8 cellular contexts compared by ENCODE assay signal in genomic region chr4:1899149-1900086, GRCh38. TPM values are rescaled to one million over a fixed set of nuclear protein-coding genes. Genes with fewer than 3 reads are reported as not detected.
A peak's percentile ranks its signal among the peaks of the same experiment; 100 is the strongest.
DNase-seq lines count a peak whose midpoint lies in the region; ATAC-seq, FAIRE-seq and TF ChIP-seq lines count a peak whose summit lies in the region.

No MANE protein-coding gene starts in this region.

- H3K4me3 ChIP-seq in A549 (no peak overlapping the region), choroid plexus epithelial cell (ENCODE audit: low read depth, low read length) (no peak overlapping the region), HepG2 (replicated peaks in 1 of 3; ENCODE audit: insufficient read depth in 1 of 3, low read depth in 2 of 3, low read length in 3 of 3) (no peak overlapping the region)

- in situ Hi-C loops in HepG2 (cut with HindIII; ENCODE audit: extremely low pct_ligation_motif_present, low pct_unique_long_range_greater_than_20kb) = loop anchor here (5.0 kb wide), 1 partner anchor 37 kb away; no protein-coding TSS in a partner anchor

- H3K4me1 ChIP-seq in A549 (peaks cover 8% of the 10 kb centered on the region; the same call in 2 of the 3 replicates), HepG2 (ENCODE audit: insufficient read depth, low read length) (peaks cover 53% of the 10 kb centered on the region)

- no peaks in the 10 kb centered on the region for H3K27me3 ChIP-seq in HepG2 (ENCODE audit: control insufficient read depth in 1 of 2, insufficient read depth in 2 of 2, low read length in 2 of 2)

- ATAC-seq in A549 (peak; percentile 97), GM18505 (IDR thresholded peaks at IDR 0.05; ENCODE audit: unreplicated experiment) (peak; percentile 91), HG03175 (IDR thresholded peaks at IDR 0.05; ENCODE audit: unreplicated experiment) (peak; percentile 84), HepG2 (peak; percentile 93)

- CTCF ChIA-PET in A549 (lab: Yijun Ruan, JAX) = interaction anchor here (0.6 to 10.1 kb wide), 40 partner anchors 9 to 550 kb away, joined by 3 to 65 read pairs (median 5); partner anchors contain the start of gene NSD2
- CTCF ChIA-PET in HepG2 (lab: Yijun Ruan, JAX; ENCODE audit: low intra/inter-chr PET ratio, low total read pairs) = interaction anchor here (1.1 to 2.1 kb wide), 6 partner anchors 31 to 153 kb away, joined by 3 to 12 read pairs (median 4); partner anchors contain the start of gene LETM1

- POLR2A ChIA-PET in A549 (lab: Yijun Ruan, JAX) (interaction anchor here (0.6 kb wide), 1 partner anchor 23 kb away, joined by 3 read pairs; no protein-coding TSS in a partner anchor), HepG2 (lab: Yijun Ruan, JAX) (interaction anchor here (1.0 kb wide), 1 partner anchor 43 kb away, joined by 4 read pairs; no protein-coding TSS in a partner anchor)

- H3K36me3 ChIP-seq in HepG2 (replicated peaks in 1 of 2; ENCODE audit: control insufficient read depth in 1 of 2, insufficient read depth in 2 of 2, low read length in 2 of 2) = peaks cover 13 to 50% of the 10 kb centered on the region in 2 experiments

- TF ChIP-seq EP300 in A549 (IDR thresholded peaks at IDR 0.05) (no peak), HepG2 (IDR thresholded peaks at IDR 0.05; ENCODE audit: low read depth in 2 of 2, low read length in 2 of 2) (no peak), HepG2 (CRISPR knock-in tag; IDR thresholded peaks at IDR 0.05; ENCODE audit: borderline replicate concordance) (no peak)

- TF ChIP-seq CTCF in A549 (IDR thresholded peaks at IDR 0.05) (peak; percentile 69), choroid plexus epithelial cell (conservative IDR thresholded peaks at IDR 0.05; ENCODE audit: low read depth, low read length) (peak; percentile 85), HepG2 (CRISPR knock-in tag; IDR thresholded peaks at IDR 0.05) (peak; percentile 93)

- peak overlapping the region; percentile 54 for H3K4me2 ChIP-seq in A549
- H3K4me2 ChIP-seq in HepG2 (ENCODE audit: low read depth, low read length) = no peak overlapping the region

- H3K9ac ChIP-seq in HepG2 (ENCODE audit: insufficient read depth, low read depth, low read length) = no peak overlapping the region

- peaks cover 84% of the 10 kb centered on the region for H3K79me2 ChIP-seq in HepG2 (ENCODE audit: insufficient read depth, low read length)

- H4K20me1 ChIP-seq in HepG2 (ENCODE audit: insufficient read depth, low read length) = peaks cover 19% of the 10 kb centered on the region

- no peaks in the 10 kb centered on the region for H3K9me3 ChIP-seq in A549
- no peaks in the 10 kb centered on the region for H3K9me3 ChIP-seq in HepG2 (ENCODE audit: low read length)

- no peak for TF ChIP-seq POLR2A in A549 (IDR thresholded peaks at IDR 0.05; ENCODE audit: low read length)
- no peak for TF ChIP-seq POLR2A in GM18505 (IDR thresholded peaks at IDR 0.05; ENCODE audit: borderline replicate concordance, extremely low read depth, insufficient read depth, insufficient read length)
- TF ChIP-seq POLR2A in HepG2 (IDR thresholded peaks at IDR 0.05; ENCODE audit: insufficient read depth in 1 of 2, low read depth in 2 of 2, low read length in 2 of 2) = no peak

- no peak overlapping the region for H2AFZ ChIP-seq in HepG2 (ENCODE audit: low read length)

- H3K27ac ChIP-seq in A549 (no peak overlapping the region), HepG2 (ENCODE audit: extremely low read length, insufficient read depth, low read length) (no peak overlapping the region)

- no TSS peak for BruUV-seq in HepG2 (replicated peaks; lab: Mats Ljungman, UMichigan)

- TF ChIP-seq RAD21 in A549 (conservative IDR thresholded peaks at IDR 0.05 in 1 of 2, IDR thresholded peaks at IDR 0.05 in 1 of 2) (peak; percentile 70), HepG2 (CRISPR knock-in tag; IDR thresholded peaks at IDR 0.05) (peak; percentile 92)

- FAIRE-seq in A549 (lab: Jason Lieb, UNC) = no peak
- peak; percentile 44 for FAIRE-seq in HepG2 (lab: Jason Lieb, UNC)

- WGBS in A549 (ENCODE audit: missing lambda C conversion rate) = 23% methylated on average over 14 of the region's 15 CpGs
- WGBS in HepG2 (ENCODE audit: low lambda C conversion rate) = 33% methylated on average over 12 of the region's 15 CpGs

- intact Hi-C loops in HepG2 (cut with micrococcal nuclease; ENCODE audit: unreplicated experiment) = loop anchor here (1.0 to 5.0 kb wide), 3 partner anchors 43 to 153 kb away; partner anchors contain the start of gene LETM1

- DNase-seq in A549 (ENCODE audit: low read depth in 1 of 2, low spot score in 1 of 2) = peak; percentile 76 to 84
- DNase-seq in NCI-H446 treated with DMSO at 0.1 percent for 48 hours (lab: John Stamatoyannopoulos, UW) = peak; percentile 3
- peak; percentile 70 for DNase-seq in activated CD4-positive, alpha-beta T cell treated with anti-CD3 and anti-CD28 coated beads for 4 hours
- DNase-seq in choroid plexus epithelial cell (ENCODE audit: low read depth) = peak; percentile 87
- DNase-seq in HepG2 (ENCODE audit: low spot score) = peak; percentile 70
- peak; percentile 53 to 67 for DNase-seq in stimulated activated CD4-positive, alpha-beta T cell treated with anti-CD3 and anti-CD28 coated beads, Interleukin-4, amount 100 ng/mL, for 48 hours (ENCODE audit: low read depth in 2 of 2)

TF ChIP-seq in A549, 52 proteins besides CTCF, POLR2A, EP300 and RAD21 (continues in another document):
- TF ChIP-seq HDAC2 (IDR thresholded peaks at IDR 0.05) (no peak), EHF (CRISPR knock-in tag; IDR thresholded peaks at IDR 0.05) (no peak)

TF ChIP-seq in HepG2, 621 proteins besides CTCF, POLR2A, EP300 and RAD21 (continues in another document):
- TF ChIP-seq ZNF441 (CRISPR knock-in tag; IDR thresholded peaks at IDR 0.05; ENCODE audit: borderline replicate concordance) = 0 out of 2 replicates have a peak, but pooled peaks have one; percentile 20

RNA-seq across cellular contexts. Expression of gene NSD2, which starts 28.2 kb away (rescaled TPM):
- polyA plus RNA-seq in A549 (2011; rRNA removed) (49.3 and 52.6 TPM in 2 replicates), A549 (2017; fragmentation: RNase III; extraction: RNeasy Plus Mini Kit Qiagen cat#74134 plus additional on column Dnase treatment) (43.8 to 47.7 TPM (median 44.5 TPM) in 3 replicates), HepG2 (2011; rRNA removed) (19.4 and 22.0 TPM in 2 replicates)
- 33.5 and 40.4 TPM in 2 replicates for polyA plus RNA-seq in A549 (2012; cell fraction: cytosol; rRNA removed)
- 80.4 and 85.8 TPM in 2 replicates for polyA plus RNA-seq in A549 (2012; cell fraction: nucleus; rRNA removed)
- 74.4 and 88.7 TPM in 2 replicates for polyA minus RNA-seq in A549 (2011; rRNA and poly(A)+ RNA removed)
- total RNA-seq in HepG2 (2016; rRNA removed; fragmentation: Illumina TruSeq; extraction: Trizol) = 62.0 and 65.9 TPM in 2 replicates
- 184 and 195 TPM in 2 replicates for total RNA-seq in HepG2 (2016; cell fraction: cytosol; rRNA removed; fragmentation: Illumina TruSeq; extraction: Trizol; ENCODE audit: low read depth)
- total RNA-seq in HepG2 (2016; cell fraction: insoluble cytoplasmic fraction; rRNA removed; fragmentation: Illumina TruSeq; extraction: Trizol) = 53.2 and 63.6 TPM in 2 replicates
- total RNA-seq in HepG2 (2016; cell fraction: membrane; rRNA removed; fragmentation: Illumina TruSeq; extraction: Trizol) = 147 and 176 TPM in 2 replicates
- total RNA-seq in HepG2 (2016; cell fraction: nucleus; rRNA removed; fragmentation: Illumina TruSeq; extraction: Trizol) = 58.7 and 66.8 TPM in 2 replicates
- polyA plus RNA-seq in HepG2 (2011; cell fraction: cytosol; rRNA removed) = 11.1 and 12.8 TPM in 2 replicates
- polyA plus RNA-seq in HepG2 (2011; cell fraction: nucleus; rRNA removed) = 56.9 and 75.7 TPM in 2 replicates
- polyA plus RNA-seq in HepG2 (2012) = 26.3 and 32.9 TPM in 2 replicates
- 11.4 and 12.5 TPM in 2 replicates for polyA plus RNA-seq in HepG2 (2016; cell fraction: cytosol; fragmentation: Illumina TruSeq; extraction: Trizol; ENCODE audit: low read depth)
- 37.5 and 47.3 TPM in 2 replicates for polyA plus RNA-seq in HepG2 (2016; cell fraction: insoluble cytoplasmic fraction; fragmentation: Illumina TruSeq; extraction: Trizol; ENCODE audit: low read depth)
- polyA plus RNA-seq in HepG2 (2016; cell fraction: membrane; fragmentation: Illumina TruSeq; extraction: Trizol; ENCODE audit: low read depth) = 30.1 and 30.2 TPM in 2 replicates
- polyA plus RNA-seq in HepG2 (2016; cell fraction: nucleus; fragmentation: Illumina TruSeq; extraction: Trizol; ENCODE audit: insufficient read depth, low read depth) = 107 and 112 TPM in 2 replicates
- polyA minus RNA-seq in HepG2 (2011; rRNA and poly(A)+ RNA removed; ENCODE audit: low replicate concordance) = 72.2 and 123 TPM in 2 replicates
- polyA minus RNA-seq in HepG2 (2011; cell fraction: cytosol; rRNA and poly(A)+ RNA removed) = 27.9 and 31.4 TPM in 2 replicates
- 66.3 and 67.3 TPM in 2 replicates for polyA minus RNA-seq in HepG2 (2011; cell fraction: nucleus; rRNA and poly(A)+ RNA removed)

RNA-seq across cellular contexts. Expression of gene LETM1, which starts 43.5 kb away (rescaled TPM):
- polyA plus RNA-seq in A549 (2011; rRNA removed) (18.6 and 20.2 TPM in 2 replicates), A549 (2017; fragmentation: RNase III; extraction: RNeasy Plus Mini Kit Qiagen cat#74134 plus additional on column Dnase treatment) (29.6 to 29.9 TPM (median 29.6 TPM) in 3 replicates), HepG2 (2011; rRNA removed) (9.7 and 14.7 TPM in 2 replicates)
- 24.7 and 30.2 TPM in 2 replicates for polyA plus RNA-seq in A549 (2012; cell fraction: cytosol; rRNA removed)
- 85.4 and 112 TPM in 2 replicates for polyA plus RNA-seq in A549 (2012; cell fraction: nucleus; rRNA removed)
- 36.4 and 57.7 TPM in 2 replicates for polyA minus RNA-seq in A549 (2011; rRNA and poly(A)+ RNA removed)
- 29.4 and 41.6 TPM in 2 replicates for total RNA-seq in HepG2 (2016; rRNA removed; fragmentation: Illumina TruSeq; extraction: Trizol)
- total RNA-seq in HepG2 (2016; cell fraction: cytosol; rRNA removed; fragmentation: Illumina TruSeq; extraction: Trizol; ENCODE audit: low read depth) = 5.3 and 7.1 TPM in 2 replicates
- 25.4 and 43.2 TPM in 2 replicates for total RNA-seq in HepG2 (2016; cell fraction: insoluble cytoplasmic fraction; rRNA removed; fragmentation: Illumina TruSeq; extraction: Trizol)
- 10.6 and 10.8 TPM in 2 replicates for total RNA-seq in HepG2 (2016; cell fraction: membrane; rRNA removed; fragmentation: Illumina TruSeq; extraction: Trizol)
- total RNA-seq in HepG2 (2016; cell fraction: nucleus; rRNA removed; fragmentation: Illumina TruSeq; extraction: Trizol) = 39.8 and 46.4 TPM in 2 replicates
- 6.3 and 8.5 TPM in 2 replicates for polyA plus RNA-seq in HepG2 (2011; cell fraction: cytosol; rRNA removed)
- polyA plus RNA-seq in HepG2 (2011; cell fraction: nucleus; rRNA removed) = 56.2 and 61.1 TPM in 2 replicates
- 12.6 and 16.7 TPM in 2 replicates for polyA plus RNA-seq in HepG2 (2012)
- 1.6 and 2.1 TPM in 2 replicates for polyA plus RNA-seq in HepG2 (2016; cell fraction: cytosol; fragmentation: Illumina TruSeq; extraction: Trizol; ENCODE audit: low read depth)
- polyA plus RNA-seq in HepG2 (2016; cell fraction: insoluble cytoplasmic fraction; fragmentation: Illumina TruSeq; extraction: Trizol; ENCODE audit: low read depth) = 14.8 and 19.6 TPM in 2 replicates
- 3.7 and 4.3 TPM in 2 replicates for polyA plus RNA-seq in HepG2 (2016; cell fraction: membrane; fragmentation: Illumina TruSeq; extraction: Trizol; ENCODE audit: low read depth)
- 74.4 and 84.9 TPM in 2 replicates for polyA plus RNA-seq in HepG2 (2016; cell fraction: nucleus; fragmentation: Illumina TruSeq; extraction: Trizol; ENCODE audit: insufficient read depth, low read depth)
- 41.3 and 51.6 TPM in 2 replicates for polyA minus RNA-seq in HepG2 (2011; rRNA and poly(A)+ RNA removed; ENCODE audit: low replicate concordance)
- polyA minus RNA-seq in HepG2 (2011; cell fraction: cytosol; rRNA and poly(A)+ RNA removed) = 26.3 and 30.1 TPM in 2 replicates
- 21.1 and 31.3 TPM in 2 replicates for polyA minus RNA-seq in HepG2 (2011; cell fraction: nucleus; rRNA and poly(A)+ RNA removed)

Comparison
In these comparisons a context has a peak if more than half of its experiments do, and no peak if none do; other contexts are left out.
1. DNase-seq: peak in every context shown above with its lines; median percentile 87 in choroid plexus epithelial cell; 80 in A549; 70 in activated CD4-positive, alpha-beta T cell treated with anti-CD3 and anti-CD28 coated beads for 4 hours; 70 in HepG2; 60 in stimulated activated CD4-positive, alpha-beta T cell treated with anti-CD3 and anti-CD28 coated beads, Interleukin-4, amount 100 ng/mL, for 48 hours; 3 in NCI-H446 treated with DMSO at 0.1 percent for 48 hours.
2. Of the 38 proteins assayed by ChIP-seq in both HepG2 and A549: peak only in HepG2: KDM1A; only in A549: MYC; in both: CTCF, RAD21 and SMC3; in neither: 32; mixed calls (peak in some experiments, not most) for 1.